ENCODE assay signal across 28 cellular contexts in the genomic region with DNA sequence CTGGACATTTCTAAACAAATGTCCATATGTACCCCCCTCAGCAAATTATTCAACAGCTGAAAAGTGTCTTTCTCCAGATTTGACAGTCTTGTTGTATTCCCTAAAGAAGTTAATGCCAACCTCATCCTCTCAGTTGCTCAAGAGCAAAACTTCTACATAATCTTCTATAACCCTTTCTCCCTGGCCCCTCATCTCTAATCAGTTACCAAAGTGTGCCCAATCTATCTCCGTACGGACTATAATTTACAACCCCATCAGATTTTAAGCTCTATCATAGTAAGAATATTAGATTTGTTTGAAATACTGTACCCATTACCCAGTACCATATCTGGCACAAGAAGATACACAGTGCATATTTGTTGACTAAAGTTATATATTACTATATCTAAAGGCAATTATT.
"Had no signal": no experiment of that assay in that cellular context is flagged by ENCODE, and none has a peak within 500 bp of the region (broad histone marks: within the 10 kb centered on the region; RNA-seq: fewer than 3 reads in every experiment).

No MANE protein-coding gene starts in this region.

- H3K27me3 ChIP-seq: stomach, suprapubic skin, testis, thyroid gland, tibial artery, tibial nerve, transverse colon, upper lobe of left lung, upper lobe of right lung, uterus, vagina had no signal

- H3K9me3 ChIP-seq: stomach, suprapubic skin, testis, thoracic aorta, thyroid gland, tibial artery, tibial nerve, transverse colon, upper lobe of left lung, upper lobe of right lung, uterus, vagina had no signal

- H3K4me1 ChIP-seq: suprapubic skin, testis, thyroid gland, tibial artery, tibial nerve, transverse colon, upper lobe of left lung, upper lobe of right lung, uterus, vagina had no signal

- H3K27ac Mint-ChIP-seq: stimulated activated effector memory CD8-positive, alpha-beta T cell treated with anti-CD3 and anti-CD28 coated beads, Interleukin-12 subunit alpha, Interleukin-12 subunit beta, amount 100 ng/mL, for 72 hours; stimulated activated memory B cell treated with anti-CD40 and anti-IgM and Interleukin-4, amounts not matched to agents 10 μg/mL and 1 μg/mL and 100 μg/mL, for 72 hours; stimulated activated naive B cell treated with anti-CD40 and anti-IgM and Interleukin-4, amounts not matched to agents 10 μg/mL and 1 μg/mL and 100 μg/mL, for 72 hours; stimulated activated naive CD8-positive, alpha-beta T cell treated with anti-CD3 and anti-CD28 coated beads, Interleukin-15, amount 100 ng/mL, for 72 hours; stimulated activated naive CD8-positive, alpha-beta T cell treated with anti-CD3 and anti-CD28 coated beads, Interleukin-15, Interleukin-2, amounts not matched to agents 100 ng/mL and 50 ng/mL, for 24 hours; type B pancreatic cell had no signal

- H3K36me3 Mint-ChIP-seq: stimulated activated effector memory CD8-positive, alpha-beta T cell treated with anti-CD3 and anti-CD28 coated beads, Interleukin-12 subunit alpha, Interleukin-12 subunit beta, amount 100 ng/mL, for 72 hours; stimulated activated memory B cell treated with anti-CD40 and anti-IgM and Interleukin-4, amounts not matched to agents 10 μg/mL and 1 μg/mL and 100 μg/mL, for 72 hours; stimulated activated naive B cell treated with anti-CD40 and anti-IgM and Interleukin-4, amounts not matched to agents 10 μg/mL and 1 μg/mL and 100 μg/mL, for 72 hours; type B pancreatic cell had no signal

- H3K4me3 ChIP-seq: stomach, suprapubic skin, testis, thoracic aorta, thyroid gland, tibial artery, tibial nerve, transverse colon, upper lobe of left lung, upper lobe of right lung, uterus, vagina had no signal

- H3K36me3 ChIP-seq: stomach, suprapubic skin, thoracic aorta, thyroid gland, tibial artery, tibial nerve, transverse colon, upper lobe of left lung, upper lobe of right lung, uterus, vagina had no signal

- H3K4me3 Mint-ChIP-seq: stimulated activated effector memory CD8-positive, alpha-beta T cell treated with anti-CD3 and anti-CD28 coated beads, Interleukin-12 subunit alpha, Interleukin-12 subunit beta, amount 100 ng/mL, for 72 hours; stimulated activated memory B cell treated with anti-CD40 and anti-IgM and Interleukin-4, amounts not matched to agents 10 μg/mL and 1 μg/mL and 100 μg/mL, for 72 hours; stimulated activated naive B cell treated with anti-CD40 and anti-IgM and Interleukin-4, amounts not matched to agents 10 μg/mL and 1 μg/mL and 100 μg/mL, for 72 hours; stimulated activated naive CD8-positive, alpha-beta T cell treated with anti-CD3 and anti-CD28 coated beads, Interleukin-15, amount 100 ng/mL, for 72 hours; stimulated activated naive CD8-positive, alpha-beta T cell treated with anti-CD3 and anti-CD28 coated beads, Interleukin-15, Interleukin-2, amounts not matched to agents 100 ng/mL and 50 ng/mL, for 24 hours; type B pancreatic cell had no signal

- H3K9me3 Mint-ChIP-seq: stimulated activated effector memory CD8-positive, alpha-beta T cell treated with anti-CD3 and anti-CD28 coated beads, Interleukin-12 subunit alpha, Interleukin-12 subunit beta, amount 100 ng/mL, for 72 hours; stimulated activated memory B cell treated with anti-CD40 and anti-IgM and Interleukin-4, amounts not matched to agents 10 μg/mL and 1 μg/mL and 100 μg/mL, for 72 hours; stimulated activated naive B cell treated with anti-CD40 and anti-IgM and Interleukin-4, amounts not matched to agents 10 μg/mL and 1 μg/mL and 100 μg/mL, for 72 hours; stimulated activated naive CD8-positive, alpha-beta T cell treated with anti-CD3 and anti-CD28 coated beads, Interleukin-15, amount 100 ng/mL, for 72 hours; stimulated activated naive CD8-positive, alpha-beta T cell treated with anti-CD3 and anti-CD28 coated beads, Interleukin-15, Interleukin-2, amounts not matched to agents 100 ng/mL and 50 ng/mL, for 24 hours; type B pancreatic cell had no signal

- ATAC-seq: stimulated activated effector memory CD8-positive, alpha-beta T cell treated with anti-CD3 and anti-CD28 coated beads, Interleukin-12 subunit alpha, Interleukin-12 subunit beta, amount 100 ng/mL, for 72 hours; stimulated activated memory B cell treated with anti-CD40 and anti-IgM and Interleukin-4, amounts not matched to agents 10 μg/mL and 1 μg/mL and 100 μg/mL, for 72 hours; stimulated activated naive B cell treated with anti-CD40 and anti-IgM and Interleukin-4, amounts not matched to agents 10 μg/mL and 1 μg/mL and 100 μg/mL, for 72 hours; stimulated activated naive CD8-positive, alpha-beta T cell treated with anti-CD3 and anti-CD28 coated beads, Interleukin-15, amount 100 ng/mL, for 72 hours; stimulated activated naive CD8-positive, alpha-beta T cell treated with anti-CD3 and anti-CD28 coated beads, Interleukin-15, Interleukin-2, amounts not matched to agents 100 U/mL and 50 U/mL, for 24 hours; upper lobe of right lung had no signal

- DNase-seq: stimulated activated CD4-positive, alpha-beta T cell treated with anti-CD3 and anti-CD28 coated beads, Interleukin-2, amount 100 ng/mL, for 48 hours; stimulated activated CD4-positive, alpha-beta T cell treated with anti-CD3 and anti-CD28 coated beads, Interleukin-4, amount 100 ng/mL, for 1 hour; stimulated activated CD4-positive, alpha-beta T cell treated with anti-CD3 and anti-CD28 coated beads, Interleukin-4, amount 100 ng/mL, for 24 hours; stimulated activated CD4-positive, alpha-beta T cell treated with anti-CD3 and anti-CD28 coated beads, Interleukin-4, amount 100 ng/mL, for 4 hours; stimulated activated CD8-positive, alpha-beta memory T cell treated with anti-CD3 and anti-CD28 coated beads, Interleukin-4, amount 100 ng/mL, for 48 hours; stimulated activated naive B cell treated with anti-CD40 and anti-IgM and Interleukin-4, amounts not matched to agents 10 μg/mL and 1 μg/mL and 100 μg/mL, for 72 hours; stimulated activated naive CD4-positive, alpha-beta T cell; stimulated activated naive CD4-positive, alpha-beta T cell treated with Interleukin-2 at 50 U/mL for 16 hours; stimulated activated naive CD8-positive, alpha-beta T cell treated with anti-CD3 and anti-CD28 coated beads, Interleukin-15, amount 100 ng/mL, for 72 hours; stimulated activated naive CD8-positive, alpha-beta T cell treated with anti-CD3 and anti-CD28 coated beads, Interleukin-15, Interleukin-2, amounts not matched to agents 100 U/mL and 50 U/mL, for 24 hours; stomach; substantia nigra; testis; thyroid gland; tibial artery; transverse colon; trophoblast cell; upper lobe of left lung; upper lobe of right lung; uterus had no signal

- H3K27ac ChIP-seq: stomach, suprapubic skin, testis, thoracic aorta, thyroid gland, tibial artery, tibial nerve, transverse colon, upper lobe of left lung, upper lobe of right lung, uterus, vagina had no signal

- H3K27me3 Mint-ChIP-seq: stimulated activated memory B cell treated with anti-CD40 and anti-IgM and Interleukin-4, amounts not matched to agents 10 μg/mL and 1 μg/mL and 100 μg/mL, for 72 hours; stimulated activated naive B cell treated with anti-CD40 and anti-IgM and Interleukin-4, amounts not matched to agents 10 μg/mL and 1 μg/mL and 100 μg/mL, for 72 hours; stimulated activated naive CD8-positive, alpha-beta T cell treated with anti-CD3 and anti-CD28 coated beads, Interleukin-15, Interleukin-2, amounts not matched to agents 100 ng/mL and 50 ng/mL, for 24 hours had no signal

- H3K4me1 Mint-ChIP-seq: stimulated activated effector memory CD8-positive, alpha-beta T cell treated with anti-CD3 and anti-CD28 coated beads, Interleukin-12 subunit alpha, Interleukin-12 subunit beta, amount 100 ng/mL, for 72 hours; stimulated activated memory B cell treated with anti-CD40 and anti-IgM and Interleukin-4, amounts not matched to agents 10 μg/mL and 1 μg/mL and 100 μg/mL, for 72 hours; stimulated activated naive B cell treated with anti-CD40 and anti-IgM and Interleukin-4, amounts not matched to agents 10 μg/mL and 1 μg/mL and 100 μg/mL, for 72 hours; stimulated activated naive CD8-positive, alpha-beta T cell treated with anti-CD3 and anti-CD28 coated beads, Interleukin-15, amount 100 ng/mL, for 72 hours had no signal
